13 cellular contexts compared by ENCODE assay signal in genomic region chr19:40594657-40595077, GRCh38. TPM values are rescaled to one million over a fixed set of nuclear protein-coding genes. Genes with fewer than 3 reads are reported as not detected.
DNase-seq lines count a peak whose midpoint lies in the region; ATAC-seq, FAIRE-seq and TF ChIP-seq lines count a peak whose summit lies in the region.
"Had no signal": no experiment of that assay in that cellular context is flagged by ENCODE, and none has a peak within 500 bp of the region (broad histone marks: within the 10 kb centered on the region; RNA-seq: fewer than 3 reads in every experiment).

No MANE protein-coding gene starts in this region.

- H4K5ac ChIP-seq in H1 (ENCODE audit: insufficient read length, low read depth, low read length) = no peak overlapping the region

- H3K79me1 ChIP-seq in H1 (ENCODE audit: low read depth, low read length) = no peaks in the 10 kb centered on the region

- peaks cover 0 to 11% (median 4%) of the 10 kb centered on the region in 4 experiments; a peak in 5 of 7 replicates for H3K4me1 ChIP-seq in H1 (replicated peaks in 1 of 4; ENCODE audit: control insufficient read depth in 3 of 4, insufficient read depth in 4 of 4, low read length in 3 of 4)

- peaks cover 33% of the 10 kb centered on the region for H3K4me1 Mint-ChIP-seq in activated CD8-positive, alpha-beta memory T cell treated with anti-CD3 and anti-CD28 coated beads, Interleukin-2, amount 10 ng/mL, durations not matched to agents 7 days and 5 days

- 73% methylated on average over 11 of the region's 13 CpGs; no CpG with 5 or more reads in 1 of the 2 experiments for WGBS in H1 (ENCODE audit: extremely low coverage in 1 of 2, insufficient coverage in 1 of 2, insufficient read length in 1 of 2, insufficient replicate concordance in 2 of 2, low coverage in 1 of 2, low lambda C conversion rate in 2 of 2, missing lambda C conversion rate in 1 of 2), 2 experiments

- no peak overlapping the region; the same call in 1 of the 2 replicates for H3K27ac ChIP-seq in H1 (ENCODE audit: low read depth, low read length)

- H3K23me2 ChIP-seq in H1 (ENCODE audit: low read depth, low read length) = peaks cover 10% of the 10 kb centered on the region; the same call in 1 of the 2 replicates

- peaks cover 2% of the 10 kb centered on the region for H3K36me3 Mint-ChIP-seq in activated CD8-positive, alpha-beta memory T cell treated with anti-CD3 and anti-CD28 coated beads, Interleukin-2, amount 10 ng/mL, durations not matched to agents 7 days and 5 days

- peaks cover 32% of the 10 kb centered on the region for H3K27me3 Mint-ChIP-seq in activated CD8-positive, alpha-beta memory T cell treated with anti-CD3 and anti-CD28 coated beads, Interleukin-2, amount 10 ng/mL, durations not matched to agents 7 days and 5 days

- TF ChIP-seq CTCF in H1 (IDR thresholded peaks at IDR 0.05; ENCODE audit: control extremely low read depth in 1 of 3, insufficient read depth in 1 of 3, low read depth in 1 of 3, low read length in 3 of 3) = no peak
- TF ChIP-seq CTCF in retinal pigment epithelial cell (conservative IDR thresholded peaks at IDR 0.05; ENCODE audit: low read depth, low read length) = peak; percentile 13

- H3K4me2 ChIP-seq in H1 (ENCODE audit: insufficient read depth in 1 of 2, low read depth in 2 of 2, low read length in 2 of 2) = no peak overlapping the region

- CTCF ChIA-PET in activated CD8-positive, alpha-beta memory T cell treated with anti-CD3 and anti-CD28 coated beads, Interleukin-2, amount 10 ng/mL, durations not matched to agents 7 days and 5 days (lab: Charles Lee) = interaction anchor here (1.1 to 4.6 kb wide), 8 partner anchors 10 to 289 kb away, joined by 3 to 22 read pairs (median 8); no protein-coding TSS in a partner anchor
- CTCF ChIA-PET in H1 (lab: Charles Lee; ENCODE audit: partially characterized antibody) = interaction anchor here (0.6 to 4.2 kb wide), 16 partner anchors 9 to 203 kb away, joined by 3 to 16 read pairs (median 4); no protein-coding TSS in a partner anchor

- H3K79me2 ChIP-seq in H1 (ENCODE audit: control insufficient read depth in 1 of 2, insufficient read depth in 2 of 2, low read length in 2 of 2) = no peaks in the 10 kb centered on the region

- H3K36me3 ChIP-seq in H1 (ENCODE audit: control insufficient read depth in 2 of 4, insufficient read depth in 4 of 4, low read length in 3 of 4) = peaks cover 0 to 7% (median 0%) of the 10 kb centered on the region in 4 experiments; a peak in 3 of 8 replicates

- peak overlapping the region; percentile 71; the same call in 1 of the 2 replicates for H3K18ac ChIP-seq in H1 (ENCODE audit: extremely low read depth, low read length)

- H2AFZ ChIP-seq in H1 (ENCODE audit: low read length) = no peak overlapping the region

- no peak overlapping the region for H2BK120ac ChIP-seq in H1 (replicated peaks; ENCODE audit: low read depth, low read length)

- H3K27me3 ChIP-seq in H1 (replicated peaks in 1 of 4; ENCODE audit: control insufficient read depth in 3 of 4, extremely low read depth in 1 of 4, insufficient read depth in 3 of 4, low read length in 3 of 4) = peaks cover 12 to 25% (median 23%) of the 10 kb centered on the region in 4 experiments

- H3K56ac ChIP-seq in H1 (replicated peaks; ENCODE audit: insufficient read length, low read depth, low read length) = no peak overlapping the region

- no peak overlapping the region for H3K4ac ChIP-seq in H1 (replicated peaks; ENCODE audit: insufficient read length, low read depth, low read length)

- H3K14ac ChIP-seq in H1 (ENCODE audit: insufficient read length) = no peak overlapping the region

- TF ChIP-seq POLR2A in H1 (IDR thresholded peaks at IDR 0.05; ENCODE audit: control extremely low read depth in 1 of 2, low read depth in 2 of 2, low read length in 2 of 2) = no peak

- no peaks in the 10 kb centered on the region for H3K9me3 ChIP-seq in H1 (ENCODE audit: insufficient read depth in 2 of 2, low read depth in 1 of 2, low read length in 1 of 2)

- POLR2A ChIA-PET in H1 (lab: Charles Lee; ENCODE audit: partially characterized antibody) = interaction anchor here (0.6 to 4.3 kb wide), 10 partner anchors 9 to 42 kb away, joined by 3 to 20 read pairs (median 4); no protein-coding TSS in a partner anchor

- H3K4me3 ChIP-seq in H1 (ENCODE audit: extremely low read depth in 1 of 4, insufficient read depth in 2 of 4, low read depth in 3 of 4, low read length in 4 of 4) (no peak overlapping the region), retinal pigment epithelial cell (ENCODE audit: low read length) (peak overlapping the region; percentile 20)

- peak overlapping the region; percentile 66 for H4K91ac ChIP-seq in H1 (replicated peaks; ENCODE audit: insufficient read length, low read length)

- H2AK5ac ChIP-seq in H1 (ENCODE audit: low read depth, low read length) = no peak overlapping the region

- H2BK5ac ChIP-seq in H1 (ENCODE audit: low read depth, low read length) = no peak overlapping the region

- no peak for DNase-seq in activated CD8-positive, alpha-beta memory T cell treated with anti-CD3 and anti-CD28 coated beads, Interleukin-2, amount 10 ng/mL, durations not matched to agents 7 days and 5 days
- DNase-seq in activated CD8-positive, alpha-beta memory T cell treated with anti-CD3 and anti-CD28 coated beads for 24 hours = no peak
- DNase-seq in NCI-H2227 (lab: John Stamatoyannopoulos, UW; ENCODE audit: unreplicated experiment) (peak; percentile 84), H1 (ENCODE audit: low read depth in 1 of 2, low spot score in 2 of 2) (peak in 1 of 2 experiments; percentile 57), retinal pigment epithelial cell (ENCODE audit: low read depth) (no peak), NCI-H1092 (lab: John Stamatoyannopoulos, UW) (no peak), cortex of kidney (lab: John Stamatoyannopoulos, UW) (no peak)
- no peak for DNase-seq in activated CD4-positive, alpha-beta T cell treated with anti-CD3 and anti-CD28 coated beads for 1 hour
- DNase-seq: CD4-positive, alpha-beta memory T cell; left cardiac atrium; Right ventricle myocardium superior; small intestine had no signal

- no peak overlapping the region for H2BK20ac ChIP-seq in H1 (ENCODE audit: low read length)

- no peak overlapping the region for H3K4me3 Mint-ChIP-seq in activated CD8-positive, alpha-beta memory T cell treated with anti-CD3 and anti-CD28 coated beads, Interleukin-2, amount 10 ng/mL, durations not matched to agents 7 days and 5 days
- H3K4me3 Mint-ChIP-seq: stimulated activated naive CD8-positive, alpha-beta T cell treated with anti-CD3 and anti-CD28 coated beads, Interleukin-15, Interleukin-2, amounts not matched to agents 100 ng/mL and 50 ng/mL, for 24 hours had no signal

- H4K20me1 ChIP-seq in H1 (replicated peaks in 1 of 2; ENCODE audit: control insufficient read depth in 1 of 2, insufficient read depth in 2 of 2, low read length in 2 of 2) = peaks cover 3 to 4% of the 10 kb centered on the region in 2 experiments

- peak; percentile 6 for ATAC-seq in activated CD8-positive, alpha-beta memory T cell treated with anti-CD3 and anti-CD28 coated beads, Interleukin-2, amount 10 ng/mL, durations not matched to agents 7 days and 5 days
- ATAC-seq: left cardiac atrium had no signal

- H2BK12ac ChIP-seq in H1 (ENCODE audit: low read depth, low read length) = peak overlapping the region; percentile 91; the same call in 1 of the 2 replicates

- H3K9ac ChIP-seq in H1 (replicated peaks in 1 of 4; ENCODE audit: extremely low read depth in 1 of 4, low read depth in 3 of 4, low read length in 3 of 4) = no peak overlapping the region

- no peak overlapping the region for H3K27ac Mint-ChIP-seq in activated CD8-positive, alpha-beta memory T cell treated with anti-CD3 and anti-CD28 coated beads, Interleukin-2, amount 10 ng/mL, durations not matched to agents 7 days and 5 days
- H3K27ac Mint-ChIP-seq: stimulated activated naive CD8-positive, alpha-beta T cell treated with anti-CD3 and anti-CD28 coated beads, Interleukin-15, Interleukin-2, amounts not matched to agents 100 ng/mL and 50 ng/mL, for 24 hours had no signal

- FAIRE-seq in H1 (lab: Jason Lieb, UNC) = no peak
- FAIRE-seq: small intestine had no signal

- H4K8ac ChIP-seq in H1 (ENCODE audit: extremely low read depth, insufficient read depth, low read length) = 0 out of 2 replicates have a peak overlapping the region, but pooled peaks have one; percentile 9

- no peak overlapping the region for H3K23ac ChIP-seq in H1 (ENCODE audit: insufficient read length)

- TF ChIP-seq EP300 in H1 (IDR thresholded peaks at IDR 0.05; ENCODE audit: borderline replicate concordance in 1 of 2, low read depth in 2 of 2, low read length in 2 of 2) = no peak

- H3K9me3 Mint-ChIP-seq in activated CD8-positive, alpha-beta memory T cell treated with anti-CD3 and anti-CD28 coated beads, Interleukin-2, amount 10 ng/mL, durations not matched to agents 7 days and 5 days (ENCODE audit: low read depth) = no peaks in the 10 kb centered on the region
- H3K9me3 Mint-ChIP-seq: stimulated activated naive CD8-positive, alpha-beta T cell treated with anti-CD3 and anti-CD28 coated beads, Interleukin-15, Interleukin-2, amounts not matched to agents 100 ng/mL and 50 ng/mL, for 24 hours had no signal

- H2BK15ac ChIP-seq in H1 (ENCODE audit: low read length) = 0 out of 2 replicates have a peak overlapping the region, but pooled peaks have one; percentile 29

- no peak for TF ChIP-seq RAD21 in H1 (IDR thresholded peaks at IDR 0.05 in 1 of 2, conservative IDR thresholded peaks at IDR 0.05 in 1 of 2; ENCODE audit: low read depth in 2 of 2, low read length in 2 of 2)

RNA-seq across cellular contexts. Expression of gene LTBP4, which starts 6.5 kb away (rescaled TPM):
- total RNA-seq in activated CD8-positive, alpha-beta memory T cell treated with anti-CD3 and anti-CD28 coated beads, Interleukin-2, amount 10 ng/mL, durations not matched to agents 7 days and 5 days = 10 to 100 TPM; 42.8 to 75.9 TPM
- total RNA-seq in H1 (2021; fragmentation: NEBNext Ultra II Directional; extraction: Animal tissue kit (Norgen Biotek cat#: 25700)) = 75.3 and 77.1 TPM in 2 replicates
- 54.5 and 111 TPM in 2 replicates for polyA plus RNA-seq in H1 (2011; rRNA removed)
- polyA plus RNA-seq in H1 (2011; cell fraction: cytosol; rRNA removed) = 68.6 TPM
- polyA plus RNA-seq in H1 (2011; cell fraction: nucleus; rRNA removed) = 270 TPM
- polyA plus RNA-seq in H1 (2012, experiment 1 of 2) = 51.9 to 154 TPM (median 115 TPM) in 4 replicates
- polyA plus RNA-seq in H1 (2012, experiment 2 of 2) = 94.0 TPM
- polyA plus RNA-seq in H1 (2013, experiment 1 of 2) = 67.1 TPM
- 56.9 TPM for polyA plus RNA-seq in H1 (2013, experiment 2 of 2)
- 21.2 and 23.9 TPM in 2 replicates for polyA minus RNA-seq in H1 (2011; rRNA and poly(A)+ RNA removed)
- 61.7 TPM for polyA minus RNA-seq in H1 (2011; cell fraction: cytosol; rRNA and poly(A)+ RNA removed)
- 58.2 TPM for polyA minus RNA-seq in H1 (2011; cell fraction: nucleus; rRNA and poly(A)+ RNA removed)

RNA-seq across cellular contexts. Expression of gene SHKBP1, which starts 18.0 kb away (rescaled TPM):
- total RNA-seq in activated CD8-positive, alpha-beta memory T cell treated with anti-CD3 and anti-CD28 coated beads, Interleukin-2, amount 10 ng/mL, durations not matched to agents 7 days and 5 days = 100 to 1,000 TPM; 135 to 153 TPM
- 72.8 and 74.6 TPM in 2 replicates for total RNA-seq in H1 (2021; fragmentation: NEBNext Ultra II Directional; extraction: Animal tissue kit (Norgen Biotek cat#: 25700))
- polyA plus RNA-seq in H1 (2011; rRNA removed) = 98.8 and 158 TPM in 2 replicates
- polyA plus RNA-seq in H1 (2011; cell fraction: cytosol; rRNA removed) = 81.1 TPM
- 207 TPM for polyA plus RNA-seq in H1 (2011; cell fraction: nucleus; rRNA removed)
- 79.8 to 106 TPM (median 102 TPM) in 4 replicates for polyA plus RNA-seq in H1 (2012, experiment 1 of 2)
- 95.8 TPM for polyA plus RNA-seq in H1 (2012, experiment 2 of 2)
- 79.2 TPM for polyA plus RNA-seq in H1 (2013, experiment 1 of 2)
- 73.3 TPM for polyA plus RNA-seq in H1 (2013, experiment 2 of 2)
- polyA minus RNA-seq in H1 (2011; rRNA and poly(A)+ RNA removed) = 44.1 and 59.2 TPM in 2 replicates
- polyA minus RNA-seq in H1 (2011; cell fraction: cytosol; rRNA and poly(A)+ RNA removed) = 83.1 TPM
- 68.1 TPM for polyA minus RNA-seq in H1 (2011; cell fraction: nucleus; rRNA and poly(A)+ RNA removed)
